16 cellular contexts compared by ENCODE assay signal in genomic region chr21:34970566-34970965, GRCh38.
DNase-seq lines count a peak whose midpoint lies in the region; ATAC-seq and TF ChIP-seq lines count a peak whose summit lies in the region.
"Had no signal": no experiment of that assay in that cellular context is flagged by ENCODE, and none has a peak within 500 bp of the region (broad histone marks: within the 10 kb centered on the region; RNA-seq: fewer than 3 reads in every experiment).

No MANE protein-coding gene starts in this region.

- H3K4me1 ChIP-seq in DND-41 (ENCODE audit: insufficient read depth, low read length): peaks cover 42% of the 10 kb centered on the region
- peaks cover 6 to 29% (median 16%) of the 10 kb centered on the region in 4 donors for H3K4me1 ChIP-seq in upper lobe of left lung
- H3K4me1 ChIP-seq: Caco-2 had no signal

- TF ChIP-seq POLR2A in upper lobe of left lung (IDR thresholded peaks at IDR 0.05): no peak

- POLR2A ChIA-PET in activated CD8-positive, alpha-beta T cell treated with anti-CD3 and anti-CD28 coated beads for 36 hours (lab: Charles Lee): interaction anchor here (5.1 kb wide), 1 partner anchor 12 kb away, joined by 54 read pairs; no protein-coding TSS in a partner anchor
- POLR2A ChIA-PET in activated CD8-positive, alpha-beta T cell treated with anti-CD3 and anti-CD28 coated beads, Interleukin-2, amount 10 ng/mL, durations not matched to agents 7 days and 5 days (lab: Charles Lee): interaction anchor here (1.2 kb wide), 1 partner anchor 81 kb away, joined by 4 read pairs; no protein-coding TSS in a partner anchor

- TF ChIP-seq EP300 in upper lobe of left lung (IDR thresholded peaks at IDR 0.05): no peak

- intact Hi-C loops in activated CD8-positive, alpha-beta T cell treated with anti-CD3 and anti-CD28 coated beads for 36 hours (cut with micrococcal nuclease): no loop called here
- intact Hi-C loops in activated T-helper 2 cell treated with anti-CD3 and anti-CD28 coated beads, Interferon-gamma antibody, Interleukin-2, Interleukin-4, amounts not matched to agents 10 μg/mL and 5 μg/mL and 100 μg/mL, durations not matched to agents 14 hours and 24 hours and 36 hours (cut with micrococcal nuclease): no loop called here

- no peak overlapping the region for H2AFZ ChIP-seq in DND-41 (ENCODE audit: low read depth, low read length)

- no peak overlapping the region for H3K4me3 ChIP-seq in DND-41 (ENCODE audit: low read depth in 1 of 2, low read length in 2 of 2)
- no peak overlapping the region for H3K4me3 ChIP-seq in upper lobe of left lung

- H4K20me1 ChIP-seq in DND-41 (ENCODE audit: insufficient read depth, low read length): peaks cover 68% of the 10 kb centered on the region

- no peak for DNase-seq in activated CD8-positive, alpha-beta T cell treated with anti-CD3 and anti-CD28 coated beads for 36 hours
- DNase-seq in activated CD8-positive, alpha-beta T cell treated with anti-CD3 and anti-CD28 coated beads, Interleukin-2, amount 10 ng/mL, durations not matched to agents 7 days and 5 days: no peak
- no peak for DNase-seq in DND-41
- DNase-seq in activated T-helper 2 cell treated with anti-CD3 and anti-CD28 coated beads, Interferon-gamma antibody, Interleukin-2, Interleukin-4, amounts not matched to agents 10 μg/mL and 5 μg/mL and 100 μg/mL, durations not matched to agents 14 hours and 24 hours and 36 hours (ENCODE audit: low spot score): no peak
- DNase-seq in upper lobe of left lung: no peak
- DNase-seq in stimulated activated naive CD8-positive, alpha-beta T cell treated with anti-CD3 and anti-CD28 coated beads, Interleukin-15, amount 100 ng/mL, for 72 hours: no peak
- no peak for DNase-seq in DMS 273 (lab: John Stamatoyannopoulos, UW; ENCODE audit: unreplicated experiment)
- DNase-seq: Caco-2, DMS53, H9, NCI-H187, NCI-H226, NCI-H524 treated with DMSO at 0.1 percent for 48 hours had no signal

- TF ChIP-seq CTCF in activated CD8-positive, alpha-beta T cell treated with anti-CD3 and anti-CD28 coated beads for 36 hours (IDR thresholded peaks at IDR 0.05): no peak
- no peak for TF ChIP-seq CTCF in DND-41 (IDR thresholded peaks at IDR 0.05; ENCODE audit: borderline replicate concordance, extremely low read depth, low read length, poor library complexity, severe bottlenecking)
- no peak for TF ChIP-seq CTCF in upper lobe of left lung (IDR thresholded peaks at IDR 0.05)

- H3K4me1 Mint-ChIP-seq in activated CD8-positive, alpha-beta T cell treated with anti-CD3 and anti-CD28 coated beads for 36 hours (ENCODE audit: low read depth): peaks cover 89% of the 10 kb centered on the region
- peaks cover 66% of the 10 kb centered on the region for H3K4me1 Mint-ChIP-seq in activated CD8-positive, alpha-beta T cell treated with anti-CD3 and anti-CD28 coated beads, Interleukin-2, amount 10 ng/mL, durations not matched to agents 7 days and 5 days (ENCODE audit: low read depth)
- peaks cover 89% of the 10 kb centered on the region for H3K4me1 Mint-ChIP-seq in activated T-helper 2 cell treated with anti-CD3 and anti-CD28 coated beads, Interferon-gamma antibody, Interleukin-2, Interleukin-4, amounts not matched to agents 10 μg/mL and 5 μg/mL and 100 μg/mL, durations not matched to agents 14 hours and 24 hours and 36 hours (ENCODE audit: low read depth)
- peaks cover 94% of the 10 kb centered on the region for H3K4me1 Mint-ChIP-seq in stimulated activated naive CD8-positive, alpha-beta T cell treated with anti-CD3 and anti-CD28 coated beads, Interleukin-15, amount 100 ng/mL, for 72 hours

- H3K27ac Mint-ChIP-seq in activated CD8-positive, alpha-beta T cell treated with anti-CD3 and anti-CD28 coated beads for 36 hours: peak overlapping the region; percentile 89
- no peak overlapping the region for H3K27ac Mint-ChIP-seq in activated CD8-positive, alpha-beta T cell treated with anti-CD3 and anti-CD28 coated beads, Interleukin-2, amount 10 ng/mL, durations not matched to agents 7 days and 5 days
- H3K27ac Mint-ChIP-seq in activated T-helper 2 cell treated with anti-CD3 and anti-CD28 coated beads, Interferon-gamma antibody, Interleukin-2, Interleukin-4, amounts not matched to agents 10 μg/mL and 5 μg/mL and 100 μg/mL, durations not matched to agents 14 hours and 24 hours and 36 hours: peak overlapping the region; percentile 99
- no peak overlapping the region for H3K27ac Mint-ChIP-seq in stimulated activated naive CD8-positive, alpha-beta T cell treated with anti-CD3 and anti-CD28 coated beads, Interleukin-15, amount 100 ng/mL, for 72 hours
- H3K27ac Mint-ChIP-seq: H9 had no signal

- 76 to 80% methylated on average over 4 of the region's 4 CpGs for WGBS in upper lobe of left lung, 2 donors

- no peak overlapping the region for H3K4me2 ChIP-seq in DND-41 (ENCODE audit: insufficient read depth, low read length)

- H3K27me3 ChIP-seq in DND-41 (ENCODE audit: insufficient read depth, low read length, poor library complexity) (no peaks in the 10 kb centered on the region), upper lobe of left lung (no peaks in the 10 kb centered on the region)

- H3K36me3 ChIP-seq in DND-41 (ENCODE audit: insufficient read depth, low read length) (peaks cover 63% of the 10 kb centered on the region), upper lobe of left lung (no peaks in the 10 kb centered on the region)

- H3K79me2 ChIP-seq in DND-41 (ENCODE audit: insufficient read depth, low read length): peaks cover 98% of the 10 kb centered on the region

- peaks cover 3% of the 10 kb centered on the region for H3K27me3 Mint-ChIP-seq in activated CD8-positive, alpha-beta T cell treated with anti-CD3 and anti-CD28 coated beads for 36 hours
- peaks cover 50% of the 10 kb centered on the region for H3K27me3 Mint-ChIP-seq in activated CD8-positive, alpha-beta T cell treated with anti-CD3 and anti-CD28 coated beads, Interleukin-2, amount 10 ng/mL, durations not matched to agents 7 days and 5 days (ENCODE audit: low read depth)
- no peaks in the 10 kb centered on the region for H3K27me3 Mint-ChIP-seq in activated T-helper 2 cell treated with anti-CD3 and anti-CD28 coated beads, Interferon-gamma antibody, Interleukin-2, Interleukin-4, amounts not matched to agents 10 μg/mL and 5 μg/mL and 100 μg/mL, durations not matched to agents 14 hours and 24 hours and 36 hours (ENCODE audit: low read depth)
- no peaks in the 10 kb centered on the region for H3K27me3 Mint-ChIP-seq in stimulated activated naive CD8-positive, alpha-beta T cell treated with anti-CD3 and anti-CD28 coated beads, Interleukin-15, amount 100 ng/mL, for 72 hours

- CTCF ChIA-PET in activated CD8-positive, alpha-beta T cell treated with anti-CD3 and anti-CD28 coated beads for 36 hours (lab: Charles Lee): interaction anchor here (1.0 to 1.6 kb wide), 3 partner anchors 18 to 81 kb away, joined by 3 to 4 read pairs (median 3); no protein-coding TSS in a partner anchor
- CTCF ChIA-PET in activated CD8-positive, alpha-beta T cell treated with anti-CD3 and anti-CD28 coated beads, Interleukin-2, amount 10 ng/mL, durations not matched to agents 7 days and 5 days (lab: Charles Lee): interaction anchor here (1.6 kb wide), 1 partner anchor 11 kb away, joined by 4 read pairs; no protein-coding TSS in a partner anchor

- no peak for ATAC-seq in activated CD8-positive, alpha-beta T cell treated with anti-CD3 and anti-CD28 coated beads for 36 hours
- ATAC-seq in activated CD8-positive, alpha-beta T cell treated with anti-CD3 and anti-CD28 coated beads, Interleukin-2, amount 10 ng/mL, durations not matched to agents 7 days and 5 days: no peak
- ATAC-seq in DND-41 (ENCODE audit: insufficient read depth, low read depth): no peak
- peak; percentile 21 to 38 for ATAC-seq in upper lobe of left lung (ENCODE audit: low FRiP score in 2 of 2)
- no peak for ATAC-seq in stimulated activated naive CD8-positive, alpha-beta T cell treated with anti-CD3 and anti-CD28 coated beads, Interleukin-15, amount 100 ng/mL, for 72 hours
- no peak for ATAC-seq in GM19397 (IDR thresholded peaks at IDR 0.05; ENCODE audit: unreplicated experiment)
- ATAC-seq: Panc1 had no signal

- peaks cover 9% of the 10 kb centered on the region for H3K36me3 Mint-ChIP-seq in activated CD8-positive, alpha-beta T cell treated with anti-CD3 and anti-CD28 coated beads for 36 hours (ENCODE audit: low read depth)
- H3K36me3 Mint-ChIP-seq in activated CD8-positive, alpha-beta T cell treated with anti-CD3 and anti-CD28 coated beads, Interleukin-2, amount 10 ng/mL, durations not matched to agents 7 days and 5 days (ENCODE audit: low read depth): peaks cover 2% of the 10 kb centered on the region
- H3K36me3 Mint-ChIP-seq in activated T-helper 2 cell treated with anti-CD3 and anti-CD28 coated beads, Interferon-gamma antibody, Interleukin-2, Interleukin-4, amounts not matched to agents 10 μg/mL and 5 μg/mL and 100 μg/mL, durations not matched to agents 14 hours and 24 hours and 36 hours (ENCODE audit: low read depth): peaks cover 66% of the 10 kb centered on the region

- H3K4me3 Mint-ChIP-seq in activated CD8-positive, alpha-beta T cell treated with anti-CD3 and anti-CD28 coated beads for 36 hours: no peak overlapping the region
- H3K4me3 Mint-ChIP-seq in activated CD8-positive, alpha-beta T cell treated with anti-CD3 and anti-CD28 coated beads, Interleukin-2, amount 10 ng/mL, durations not matched to agents 7 days and 5 days: no peak overlapping the region
- H3K4me3 Mint-ChIP-seq in activated T-helper 2 cell treated with anti-CD3 and anti-CD28 coated beads, Interferon-gamma antibody, Interleukin-2, Interleukin-4, amounts not matched to agents 10 μg/mL and 5 μg/mL and 100 μg/mL, durations not matched to agents 14 hours and 24 hours and 36 hours (ENCODE audit: low read depth): no peak overlapping the region
- H3K4me3 Mint-ChIP-seq in stimulated activated naive CD8-positive, alpha-beta T cell treated with anti-CD3 and anti-CD28 coated beads, Interleukin-15, amount 100 ng/mL, for 72 hours: no peak overlapping the region
- H3K4me3 Mint-ChIP-seq: H9 had no signal

- no peaks in the 10 kb centered on the region for H3K9me3 Mint-ChIP-seq in activated CD8-positive, alpha-beta T cell treated with anti-CD3 and anti-CD28 coated beads for 36 hours
- no peaks in the 10 kb centered on the region for H3K9me3 Mint-ChIP-seq in activated CD8-positive, alpha-beta T cell treated with anti-CD3 and anti-CD28 coated beads, Interleukin-2, amount 10 ng/mL, durations not matched to agents 7 days and 5 days (ENCODE audit: insufficient read depth)
- H3K9me3 Mint-ChIP-seq in activated T-helper 2 cell treated with anti-CD3 and anti-CD28 coated beads, Interferon-gamma antibody, Interleukin-2, Interleukin-4, amounts not matched to agents 10 μg/mL and 5 μg/mL and 100 μg/mL, durations not matched to agents 14 hours and 24 hours and 36 hours: no peaks in the 10 kb centered on the region
- no peaks in the 10 kb centered on the region for H3K9me3 Mint-ChIP-seq in stimulated activated naive CD8-positive, alpha-beta T cell treated with anti-CD3 and anti-CD28 coated beads, Interleukin-15, amount 100 ng/mL, for 72 hours
- H3K9me3 Mint-ChIP-seq: H9 had no signal

- H3K9ac ChIP-seq in DND-41 (ENCODE audit: low read depth, low read length): no peak overlapping the region

- peak overlapping the region; percentile 46; the same call in 1 of the 2 replicates for H3K27ac ChIP-seq in DND-41 (ENCODE audit: low read length)
- H3K27ac ChIP-seq in upper lobe of left lung: no peak overlapping the region
- H3K27ac ChIP-seq: C4-2B had no signal

- H3K9me3 ChIP-seq in DND-41 (ENCODE audit: insufficient read depth, low read length, severe bottlenecking): no peaks in the 10 kb centered on the region
- H3K9me3 ChIP-seq in upper lobe of left lung: no peaks in the 10 kb centered on the region
- H3K9me3 ChIP-seq: Caco-2 had no signal

Comparison
In these comparisons a context has a peak if more than half of its experiments do, and no peak if none do; other contexts are left out.
1. H3K27ac Mint-ChIP-seq: peak in activated CD8-positive, alpha-beta T cell treated with anti-CD3 and anti-CD28 coated beads for 36 hours (single experiment) and activated T-helper 2 cell treated with anti-CD3 and anti-CD28 coated beads, Interferon-gamma antibody, Interleukin-2, Interleukin-4, amounts not matched to agents 10 μg/mL and 5 μg/mL and 100 μg/mL, durations not matched to agents 14 hours and 24 hours and 36 hours (single experiment); none in activated CD8-positive, alpha-beta T cell treated with anti-CD3 and anti-CD28 coated beads, Interleukin-2, amount 10 ng/mL, durations not matched to agents 7 days and 5 days (single experiment) and stimulated activated naive CD8-positive, alpha-beta T cell treated with anti-CD3 and anti-CD28 coated beads, Interleukin-15, amount 100 ng/mL, for 72 hours (0 of 2).
2. ATAC-seq: peak in upper lobe of left lung (2 of 2); none in activated CD8-positive, alpha-beta T cell treated with anti-CD3 and anti-CD28 coated beads for 36 hours (single experiment), activated CD8-positive, alpha-beta T cell treated with anti-CD3 and anti-CD28 coated beads, Interleukin-2, amount 10 ng/mL, durations not matched to agents 7 days and 5 days (single experiment), DND-41 (single experiment), stimulated activated naive CD8-positive, alpha-beta T cell treated with anti-CD3 and anti-CD28 coated beads, Interleukin-15, amount 100 ng/mL, for 72 hours (single experiment) and GM19397 (single experiment).